ENCODE assay signal across 8 cellular contexts in genomic region chr3:24145981-24146822, GRCh38.
DNase-seq lines count a peak whose midpoint lies in the region; ATAC-seq and TF ChIP-seq lines count a peak whose summit lies in the region.

No MANE protein-coding gene starts in this region.

- H3K27me3 ChIP-seq in right atrium auricular region: no peaks in the 10 kb centered on the region
- H3K27me3 ChIP-seq in thoracic aorta (replicated peaks; ENCODE audit: insufficient read depth): no peaks in the 10 kb centered on the region

- H3K4me1 Mint-ChIP-seq in activated naive CD4-positive, alpha-beta T cell treated with anti-CD3 and anti-CD28 coated beads for 36 hours (ENCODE audit: low read depth): no peaks in the 10 kb centered on the region

- CTCF ChIA-PET in HEK293 (lab: Yijun Ruan, JAX): interaction anchor here (0.6 kb wide), 1 partner anchor 23 kb away, joined by 6 read pairs; no protein-coding TSS in a partner anchor
- CTCF ChIA-PET in activated naive CD4-positive, alpha-beta T cell treated with anti-CD3 and anti-CD28 coated beads for 36 hours (lab: Charles Lee): no interaction called here

- no peaks in the 10 kb centered on the region for H3K36me3 Mint-ChIP-seq in activated naive CD4-positive, alpha-beta T cell treated with anti-CD3 and anti-CD28 coated beads for 36 hours (ENCODE audit: low read depth)

- H3K27ac Mint-ChIP-seq in activated naive CD4-positive, alpha-beta T cell treated with anti-CD3 and anti-CD28 coated beads for 36 hours: no peak overlapping the region

- peaks cover 5% of the 10 kb centered on the region for H3K27me3 Mint-ChIP-seq in activated naive CD4-positive, alpha-beta T cell treated with anti-CD3 and anti-CD28 coated beads for 36 hours (ENCODE audit: low read depth)

- POLR2A ChIA-PET in HEK293 (lab: Yijun Ruan, JAX): no interaction called here

- ATAC-seq in thoracic aorta (ENCODE audit: insufficient number of reproducible peaks, low FRiP score, low read depth): peak; percentile 95
- ATAC-seq in GM19023 (IDR thresholded peaks at IDR 0.05; ENCODE audit: unreplicated experiment): no peak
- ATAC-seq in GM21390 (IDR thresholded peaks at IDR 0.05; ENCODE audit: unreplicated experiment): no peak

- H3K27ac ChIP-seq in HEK293 (ENCODE audit: extremely low read depth, low read depth, low read length) (no peak overlapping the region), angular gyrus (ENCODE audit: low read depth, low read length) (peak overlapping the region; percentile 85), right atrium auricular region (peak overlapping the region; percentile 27 to 38), thoracic aorta (peak overlapping the region; percentile 76 to 78)

- TF ChIP-seq CTCF in HEK293 (tag by site-specific recombination; IDR thresholded peaks at IDR 0.05) (no peak), right atrium auricular region (IDR thresholded peaks at IDR 0.05) (no peak), thoracic aorta (IDR thresholded peaks at IDR 0.05) (no peak)

- no peaks in the 10 kb centered on the region for H3K9me3 Mint-ChIP-seq in activated naive CD4-positive, alpha-beta T cell treated with anti-CD3 and anti-CD28 coated beads for 36 hours

- H3K4me3 ChIP-seq in HEK293 (ENCODE audit: low read depth, low read length): no peak overlapping the region
- H3K4me3 ChIP-seq in right atrium auricular region: no peak overlapping the region
- peak overlapping the region; percentile 33 for H3K4me3 ChIP-seq in thoracic aorta

- intact Hi-C loops in activated naive CD4-positive, alpha-beta T cell treated with anti-CD3 and anti-CD28 coated beads for 36 hours (cut with micrococcal nuclease): no loop called here

- no peak overlapping the region for H3K4me3 Mint-ChIP-seq in activated naive CD4-positive, alpha-beta T cell treated with anti-CD3 and anti-CD28 coated beads for 36 hours

- H3K36me3 ChIP-seq in HEK293 (ENCODE audit: control insufficient read depth in 2 of 2, insufficient read depth in 1 of 2, low read length in 2 of 2) (no peaks in the 10 kb centered on the region), right atrium auricular region (no peaks in the 10 kb centered on the region), thoracic aorta (peaks cover 16% of the 10 kb centered on the region)

- DNase-seq in right atrium auricular region (ENCODE audit: low spot score) (no peak), thoracic aorta (ENCODE audit: low spot score) (no peak), NCI-H2171 (lab: John Stamatoyannopoulos, UW) (no peak)
- DNase-seq in activated naive CD4-positive, alpha-beta T cell treated with anti-CD3 and anti-CD28 coated beads for 36 hours: no peak

- H3K9me3 ChIP-seq in HEK293 (ENCODE audit: control insufficient read depth, insufficient read depth, low read depth, low read length) (no peaks in the 10 kb centered on the region), right atrium auricular region (no peaks in the 10 kb centered on the region), thoracic aorta (no peaks in the 10 kb centered on the region)

- H3K4me1 ChIP-seq in HEK293 (ENCODE audit: control insufficient read depth, insufficient read depth, low read length) (no peaks in the 10 kb centered on the region; the same call in 1 of the 2 replicates), right atrium auricular region (peaks cover 0 to 17% of the 10 kb centered on the region in 2 donors), thoracic aorta (ENCODE audit: control insufficient read depth in 1 of 2, low read depth in 2 of 2) (peaks cover 16 to 49% of the 10 kb centered on the region in 2 donors)

TF ChIP-seq in HEK293, 187 proteins besides CTCF, POLR2A, EP300 and RAD21:
- TF ChIP-seq ZNF416 (tag by site-specific recombination; IDR thresholded peaks at IDR 0.05): no peak
- peak; percentile 59; the same call in 1 of the 2 replicates for TF ChIP-seq ZNF133 (tag by site-specific recombination; IDR thresholded peaks at IDR 0.05)
- no peak for TF ChIP-seq SP7 (tag by site-specific recombination; IDR thresholded peaks at IDR 0.05)
- TF ChIP-seq ZNF596 (tag by site-specific recombination; IDR thresholded peaks at IDR 0.05): no peak
